ENCODE assay signal across 9 cellular contexts in the genomic region with DNA sequence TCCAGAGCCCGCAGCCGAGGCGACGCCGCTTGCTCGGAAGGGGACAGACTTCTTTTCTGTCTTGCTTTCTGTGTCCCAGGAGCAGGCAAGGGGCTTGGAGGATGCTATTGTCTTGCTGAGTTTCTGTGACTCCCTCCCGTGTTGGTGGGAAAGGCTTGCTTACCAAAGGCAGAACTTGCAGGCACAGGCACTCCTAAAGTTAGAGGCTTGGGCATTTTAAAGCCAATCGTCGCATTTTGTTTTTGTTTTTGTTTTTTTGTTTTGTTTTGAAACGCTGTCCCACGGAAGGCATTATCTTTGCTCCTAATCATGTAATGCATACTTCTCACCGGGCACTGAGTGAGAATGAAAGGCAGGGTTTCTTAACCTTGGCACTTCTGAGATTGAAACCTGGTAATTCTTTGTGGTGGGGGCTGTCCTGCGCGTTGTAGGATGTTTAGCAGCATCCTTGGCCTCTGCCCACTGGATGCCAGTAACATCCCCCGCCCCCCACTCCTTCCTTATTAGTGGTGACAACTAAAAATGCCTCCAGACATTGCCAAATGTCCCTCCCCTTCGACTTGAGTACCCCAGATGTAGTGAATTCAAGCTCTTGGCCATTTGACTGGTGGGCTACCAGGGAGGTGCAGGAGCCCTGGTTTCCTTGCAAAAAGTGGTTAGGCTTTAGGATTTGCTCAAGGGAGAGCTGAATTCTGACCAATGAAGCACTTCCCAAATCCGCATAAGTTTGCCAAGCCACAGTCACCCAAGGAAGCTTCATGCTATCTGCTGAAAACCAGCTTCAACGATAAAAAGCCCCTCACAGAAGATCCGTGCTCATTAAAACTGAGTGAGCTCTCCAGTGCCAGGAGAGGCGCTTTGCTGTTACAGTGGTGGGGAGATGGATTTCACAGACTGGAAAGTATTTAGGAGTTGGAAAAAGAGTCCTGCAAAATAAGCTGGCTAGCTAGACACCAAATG. TPM values are rescaled to one million over a fixed set of nuclear protein-coding genes. Genes with fewer than 3 reads are reported as not detected.
DNase-seq lines count a peak whose midpoint lies in the region; ATAC-seq, FAIRE-seq and TF ChIP-seq lines count a peak whose summit lies in the region.
"Had no signal": no experiment of that assay in that cellular context is flagged by ENCODE, and none has a peak within 500 bp of the region (broad histone marks: within the 10 kb centered on the region; RNA-seq: fewer than 3 reads in every experiment).

No MANE protein-coding gene starts in this region.

- intact Hi-C loops in HepG2 (cut with micrococcal nuclease; ENCODE audit: unreplicated experiment), result loop anchor here (1.0 to 10.0 kb wide), 2 partner anchors 293 to 421 kb away; a partner anchor contains a TSS

- no peaks in the 10 kb centered on the region for H3K9me3 ChIP-seq in HUES6 (ENCODE audit: control insufficient read depth, insufficient read depth, low read depth, low read length)
- no peaks in the 10 kb centered on the region for H3K9me3 ChIP-seq in astrocyte (ENCODE audit: insufficient read depth, low read depth, low read length)
- H3K9me3 ChIP-seq in HepG2 (ENCODE audit: low read length), result no peaks in the 10 kb centered on the region

- H3K27me3 ChIP-seq in HUES6 (ENCODE audit: control insufficient read depth, insufficient read depth, low read length) (0 out of 2 replicates have a peak, but pooled peaks cover 2% of the 10 kb centered on the region), astrocyte (ENCODE audit: insufficient read depth, low read length) (no peaks in the 10 kb centered on the region), HepG2 (ENCODE audit: control insufficient read depth in 1 of 2, insufficient read depth in 2 of 2, low read length in 2 of 2) (peaks cover 0 to 16% of the 10 kb centered on the region in 2 experiments; a peak in 2 of 5 replicates)

- peak; percentile 36 for ATAC-seq in HepG2
- no peak for ATAC-seq in GM21619 (IDR thresholded peaks at IDR 0.05; ENCODE audit: unreplicated experiment)
- ATAC-seq in HG03520 (IDR thresholded peaks at IDR 0.05; ENCODE audit: unreplicated experiment), result no peak

- H3K79me2 ChIP-seq in astrocyte (ENCODE audit: insufficient read depth, low read length) (peaks cover 57% of the 10 kb centered on the region), HepG2 (ENCODE audit: insufficient read depth, low read length) (no peaks in the 10 kb centered on the region)

- peak; percentile 26 for TF ChIP-seq CTCF in AG09309 (IDR thresholded peaks at IDR 0.05; ENCODE audit: control insufficient read depth, insufficient read depth, low read depth, low read length, missing control alignments)
- TF ChIP-seq CTCF in astrocyte (IDR thresholded peaks at IDR 0.05; ENCODE audit: insufficient read depth, low read depth, low read length), result peak; percentile 16
- TF ChIP-seq CTCF in HepG2 (CRISPR knock-in tag; IDR thresholded peaks at IDR 0.05), result no peak

- no peaks in the 10 kb centered on the region for H3K27me3 Mint-ChIP-seq in astrocyte (ENCODE audit: low read depth, unreplicated experiment)

- H3K4me2 ChIP-seq in astrocyte (ENCODE audit: low read length) (peak overlapping the region; percentile 99), HepG2 (ENCODE audit: low read depth, low read length) (peak overlapping the region; percentile 83)

- H3K4me1 ChIP-seq in HUES6 (ENCODE audit: control insufficient read depth, insufficient read depth, low read length) (peaks cover 17% of the 10 kb centered on the region), astrocyte (ENCODE audit: insufficient read depth, low read length) (peaks cover 18% of the 10 kb centered on the region), HepG2 (ENCODE audit: insufficient read depth, low read length) (peaks cover 38% of the 10 kb centered on the region)

- CTCF ChIA-PET in HepG2 (lab: Yijun Ruan, JAX; ENCODE audit: low intra/inter-chr PET ratio, low total read pairs), result interaction anchor here (1.2 to 3.4 kb wide), 2 partner anchors 71 to 293 kb away, joined by 3 to 13 read pairs; no protein-coding TSS in a partner anchor

- H3K27ac ChIP-seq in HUES6 (ENCODE audit: low read depth, low read length) (no peak overlapping the region; the same call in 1 of the 2 replicates), astrocyte (ENCODE audit: low read depth, low read length) (peak overlapping the region; percentile 74), HepG2 (ENCODE audit: extremely low read length, insufficient read depth, low read length) (no peak overlapping the region), substantia nigra (ENCODE audit: low read depth, low read length, poor library complexity, severe bottlenecking) (peak overlapping the region; percentile 3)

- POLR2A ChIA-PET in HepG2 (lab: Yijun Ruan, JAX), result no interaction called here

- 17% methylated on average over 14 of the region's 20 CpGs for WGBS in HepG2 (ENCODE audit: low lambda C conversion rate)

- H3K36me3 Mint-ChIP-seq in astrocyte (ENCODE audit: low read depth, unreplicated experiment), result peaks cover 4% of the 10 kb centered on the region

- no peak for TF ChIP-seq RAD21 in HepG2 (CRISPR knock-in tag; IDR thresholded peaks at IDR 0.05)

- no peak overlapping the region for H3K27ac Mint-ChIP-seq in astrocyte (ENCODE audit: unreplicated experiment)

- H3K9ac ChIP-seq in HUES6 (ENCODE audit: low read length) (peak overlapping the region; percentile 87), astrocyte (ENCODE audit: low read length) (peak overlapping the region; percentile 94), HepG2 (ENCODE audit: insufficient read depth, low read depth, low read length) (peak overlapping the region; percentile 20)

- H3K4me3 ChIP-seq in AG09309 (ENCODE audit: control insufficient read depth, low read depth, low read length) (peak overlapping the region; percentile 95), HUES6 (ENCODE audit: low read depth, low read length) (peak overlapping the region; percentile 94), astrocyte (ENCODE audit: insufficient read depth, low read depth, low read length) (peak overlapping the region; percentile 97), HepG2 (replicated peaks in 1 of 3; ENCODE audit: insufficient read depth in 1 of 3, low read depth in 2 of 3, low read length in 3 of 3) (peak overlapping the region; percentile 67 to 94 (median 72))

- no peak for DNase-seq in AG09309 (ENCODE audit: low read depth)
- DNase-seq in astrocyte (ENCODE audit: low read depth), result peak; percentile 48
- DNase-seq in HepG2 (ENCODE audit: low spot score), result no peak
- DNase-seq in substantia nigra (lab: John Stamatoyannopoulos, UW), result peak in 3 of 49 donors; percentile 2 to 18 (median 5)
- no peak for DNase-seq in activated CD4-positive, CD25-positive, alpha-beta regulatory T cell treated with anti-CD3 and anti-CD28 coated beads, Interleukin-2, amount 50 U/mL, for 72 hours

- peaks cover 34% of the 10 kb centered on the region for H3K4me1 Mint-ChIP-seq in astrocyte (ENCODE audit: low read depth, unreplicated experiment)

- BruUV-seq in HepG2 (replicated peaks; lab: Mats Ljungman, UMichigan), result TSS peak; percentile 44

- no peaks in the 10 kb centered on the region for H3K36me3 ChIP-seq in HUES6 (ENCODE audit: control insufficient read depth, insufficient read depth, low read length)
- no peaks in the 10 kb centered on the region for H3K36me3 ChIP-seq in astrocyte (ENCODE audit: insufficient read depth, low read length)
- no peaks in the 10 kb centered on the region for H3K36me3 ChIP-seq in HepG2 (replicated peaks in 1 of 2; ENCODE audit: control insufficient read depth in 1 of 2, insufficient read depth in 2 of 2, low read length in 2 of 2)

- TF ChIP-seq EP300 in HepG2 (IDR thresholded peaks at IDR 0.05; ENCODE audit: low read depth in 2 of 2, low read length in 2 of 2) (no peak), HepG2 (CRISPR knock-in tag; IDR thresholded peaks at IDR 0.05; ENCODE audit: borderline replicate concordance) (no peak)

- H2AFZ ChIP-seq in astrocyte (ENCODE audit: low read depth, low read length) (peak overlapping the region; percentile 92), HepG2 (ENCODE audit: low read length) (peak overlapping the region; percentile 42)

- no peak for TF ChIP-seq POLR2A in HepG2 (IDR thresholded peaks at IDR 0.05; ENCODE audit: insufficient read depth in 1 of 2, low read depth in 2 of 2, low read length in 2 of 2)

- FAIRE-seq in astrocyte (lab: Jason Lieb, UNC) (no peak), HepG2 (lab: Jason Lieb, UNC) (peak; percentile 26)

- peaks cover 40% of the 10 kb centered on the region for H4K20me1 ChIP-seq in astrocyte (ENCODE audit: insufficient read depth, low read length)
- H4K20me1 ChIP-seq in HepG2 (ENCODE audit: insufficient read depth, low read length), result no peaks in the 10 kb centered on the region

- peak overlapping the region; percentile 97 for H3K4me3 Mint-ChIP-seq in astrocyte (ENCODE audit: unreplicated experiment)

- in situ Hi-C loops in HepG2 (cut with HindIII; ENCODE audit: extremely low pct_ligation_motif_present, low pct_unique_long_range_greater_than_20kb), result no loop called here

- H3K9me3 Mint-ChIP-seq in astrocyte (ENCODE audit: unreplicated experiment), result no peaks in the 10 kb centered on the region

RNA-seq across cellular contexts. Expression of a gene that starts 1.1 kb away (rescaled TPM):
- total RNA-seq in astrocyte (67.8 and 71.7 TPM in 2 replicates), HepG2 (2016; rRNA removed; fragmentation: Illumina TruSeq; extraction: Trizol) (9.2 and 12.7 TPM in 2 replicates)
- 1.9 and 2.4 TPM in 2 replicates for total RNA-seq in HepG2 (2016; cell fraction: cytosol; rRNA removed; fragmentation: Illumina TruSeq; extraction: Trizol; ENCODE audit: low read depth)
- total RNA-seq in HepG2 (2016; cell fraction: insoluble cytoplasmic fraction; rRNA removed; fragmentation: Illumina TruSeq; extraction: Trizol), result 7.7 and 13.3 TPM in 2 replicates
- total RNA-seq in HepG2 (2016; cell fraction: membrane; rRNA removed; fragmentation: Illumina TruSeq; extraction: Trizol), result 8.7 TPM in 2 replicates
- 25.0 and 27.3 TPM in 2 replicates for total RNA-seq in HepG2 (2016; cell fraction: nucleus; rRNA removed; fragmentation: Illumina TruSeq; extraction: Trizol)
- polyA plus RNA-seq in HepG2 (2011; rRNA removed), result 3.6 and 4.5 TPM in 2 replicates
- polyA plus RNA-seq in HepG2 (2011; cell fraction: cytosol; rRNA removed), result 2.8 and 3.6 TPM in 2 replicates
- polyA plus RNA-seq in HepG2 (2011; cell fraction: nucleus; rRNA removed), result 4.9 and 6.2 TPM in 2 replicates
- polyA plus RNA-seq in HepG2 (2012), result 5.4 and 5.7 TPM in 2 replicates
- polyA plus RNA-seq in HepG2 (2016; cell fraction: cytosol; fragmentation: Illumina TruSeq; extraction: Trizol; ENCODE audit: low read depth), result 2.8 TPM in 2 replicates
- polyA plus RNA-seq in HepG2 (2016; cell fraction: insoluble cytoplasmic fraction; fragmentation: Illumina TruSeq; extraction: Trizol; ENCODE audit: low read depth), result 13.7 and 15.0 TPM in 2 replicates
- polyA plus RNA-seq in HepG2 (2016; cell fraction: membrane; fragmentation: Illumina TruSeq; extraction: Trizol; ENCODE audit: low read depth), result 7.6 and 7.7 TPM in 2 replicates
- polyA plus RNA-seq in HepG2 (2016; cell fraction: nucleus; fragmentation: Illumina TruSeq; extraction: Trizol; ENCODE audit: insufficient read depth, low read depth), result 30.8 and 33.8 TPM in 2 replicates
- 9.6 and 50.4 TPM in 2 replicates for polyA minus RNA-seq in HepG2 (2011; rRNA and poly(A)+ RNA removed; ENCODE audit: low replicate concordance)
- 5.2 and 6.2 TPM in 2 replicates for polyA minus RNA-seq in HepG2 (2011; cell fraction: cytosol; rRNA and poly(A)+ RNA removed)
- 12.5 and 14.8 TPM in 2 replicates for polyA minus RNA-seq in HepG2 (2011; cell fraction: nucleus; rRNA and poly(A)+ RNA removed)

RNA-seq across cellular contexts. Expression of a gene that starts 39.7 kb away (rescaled TPM):
- total RNA-seq in astrocyte, result not detected in 2 replicates
- total RNA-seq in HepG2 (2016; rRNA removed; fragmentation: Illumina TruSeq; extraction: Trizol), result not detected in 2 replicates
- total RNA-seq in HepG2 (2016; cell fraction: cytosol; rRNA removed; fragmentation: Illumina TruSeq; extraction: Trizol; ENCODE audit: low read depth), result not detected in 2 replicates
- total RNA-seq in HepG2 (2016; cell fraction: insoluble cytoplasmic fraction; rRNA removed; fragmentation: Illumina TruSeq; extraction: Trizol), result not detected in 2 replicates
- not detected in 2 replicates for total RNA-seq in HepG2 (2016; cell fraction: membrane; rRNA removed; fragmentation: Illumina TruSeq; extraction: Trizol)
- not detected in 2 replicates for total RNA-seq in HepG2 (2016; cell fraction: nucleus; rRNA removed; fragmentation: Illumina TruSeq; extraction: Trizol)
- polyA plus RNA-seq in HepG2 (2011; rRNA removed), result not detected in 2 replicates
- polyA plus RNA-seq in HepG2 (2011; cell fraction: cytosol; rRNA removed), result not detected in 2 replicates
- not detected in 2 replicates for polyA plus RNA-seq in HepG2 (2011; cell fraction: nucleus; rRNA removed)
- not detected in 2 replicates for polyA plus RNA-seq in HepG2 (2012)
- not detected in 2 replicates for polyA plus RNA-seq in HepG2 (2016; cell fraction: cytosol; fragmentation: Illumina TruSeq; extraction: Trizol; ENCODE audit: low read depth)
- polyA plus RNA-seq in HepG2 (2016; cell fraction: insoluble cytoplasmic fraction; fragmentation: Illumina TruSeq; extraction: Trizol; ENCODE audit: low read depth), result not detected in 2 replicates
- not detected in 2 replicates for polyA plus RNA-seq in HepG2 (2016; cell fraction: membrane; fragmentation: Illumina TruSeq; extraction: Trizol; ENCODE audit: low read depth)
- polyA plus RNA-seq in HepG2 (2016; cell fraction: nucleus; fragmentation: Illumina TruSeq; extraction: Trizol; ENCODE audit: insufficient read depth, low read depth), result not detected in 2 replicates
- not detected in 2 replicates for polyA minus RNA-seq in HepG2 (2011; rRNA and poly(A)+ RNA removed; ENCODE audit: low replicate concordance)
- polyA minus RNA-seq in HepG2 (2011; cell fraction: cytosol; rRNA and poly(A)+ RNA removed), result not detected in 2 replicates
- not detected in 2 replicates for polyA minus RNA-seq in HepG2 (2011; cell fraction: nucleus; rRNA and poly(A)+ RNA removed)
- total RNA-seq: left colon had no signal

Comparison
In these comparisons a context has a peak if more than half of its experiments do, and no peak if none do; other contexts are left out.
1. H3K27ac ChIP-seq: peak in astrocyte (single experiment) and substantia nigra (single experiment); none in HUES6 (single experiment) and HepG2 (single experiment).
2. H3K9ac ChIP-seq: peak in every context shown above with its lines; median percentile 94 in astrocyte; 87 in HUES6; 20 in HepG2.
3. Peak in every context shown above with its lines, with median percentiles within 50 percentile points of each other: H3K4me3 ChIP-seq.